7 cellular contexts compared by ENCODE assay signal in genomic region chr6:41073968-41074691, GRCh38. TPM values are rescaled to one million over a fixed set of nuclear protein-coding genes. Genes with fewer than 3 reads are reported as not detected.
DNase-seq lines count a peak whose midpoint lies in the region; ATAC-seq, FAIRE-seq and TF ChIP-seq lines count a peak whose summit lies in the region.
"Had no signal": no experiment of that assay in that cellular context is flagged by ENCODE, and none has a peak within 500 bp of the region (broad histone marks: within the 10 kb centered on the region; RNA-seq: fewer than 3 reads in every experiment).

No MANE protein-coding gene starts in this region.

- no peak for DNase-seq in HEK293T (ENCODE audit: extremely low spot score)
- DNase-seq in T-helper 17 cell: no peak
- DNase-seq in kidney: no peak
- DNase-seq in NCI-H345 (lab: John Stamatoyannopoulos, UW): no peak
- DNase-seq in NCI-H1092 (lab: John Stamatoyannopoulos, UW): no peak
- no peak for DNase-seq in stimulated activated CD4-positive, alpha-beta T cell treated with anti-CD3 and anti-CD28 coated beads, Interleukin-1b, Interleukin-23, amount 100 ng/mL, for 48 hours

- H3K9me3 ChIP-seq in T-helper 17 cell (ENCODE audit: control insufficient read depth, low read length, poor library complexity, severe bottlenecking) (no peaks in the 10 kb centered on the region), kidney (ENCODE audit: control insufficient read depth in 1 of 2, low read length in 2 of 2) (no peaks in the 10 kb centered on the region)

- H3K9ac ChIP-seq in kidney (ENCODE audit: low read length in 2 of 2): peak overlapping the region; percentile 87 to 96

- no peak for ATAC-seq in T-helper 17 cell

- FAIRE-seq in kidney (lab: Jason Lieb, UNC): no peak
- FAIRE-seq: islet of Langerhans had no signal

- H3K36me3 ChIP-seq in kidney (ENCODE audit: control insufficient read depth in 1 of 2, insufficient read depth in 2 of 2, low read length in 2 of 2): peaks cover 2 to 5% of the 10 kb centered on the region in 2 donors

- CTCF ChIA-PET in HEK293T (lab: Yijun Ruan, JAX): interaction anchor here (1.2 kb wide), 1 partner anchor 17 kb away, joined by 3 read pairs; no protein-coding TSS in a partner anchor

- peaks cover 4% of the 10 kb centered on the region for H3K36me3 Mint-ChIP-seq in T-helper 17 cell (ENCODE audit: low read depth)

- peak overlapping the region; percentile 73 to 92 for H3K4me3 ChIP-seq in kidney (ENCODE audit: low read length in 2 of 2)

- H3K27me3 Mint-ChIP-seq in T-helper 17 cell: no peaks in the 10 kb centered on the region

- H3K4me3 Mint-ChIP-seq in T-helper 17 cell: peak overlapping the region; percentile 97

- H3K4me1 ChIP-seq in kidney (ENCODE audit: control insufficient read depth in 1 of 2, insufficient read depth in 1 of 2, low read depth in 1 of 2, low read length in 2 of 2): peaks cover 8 to 9% of the 10 kb centered on the region in 2 donors

- TF ChIP-seq CTCF in kidney (IDR thresholded peaks at IDR 0.05; ENCODE audit: borderline replicate concordance, extremely low read depth, insufficient read depth): no peak

- peaks cover 43% of the 10 kb centered on the region for H3K4me1 Mint-ChIP-seq in T-helper 17 cell

- intact Hi-C loops in kidney (cut with DNase I): no loop called here

- peak overlapping the region; percentile 99 to 100 for H3K27ac ChIP-seq in kidney (ENCODE audit: low read depth in 2 of 2, low read length in 2 of 2)

- POLR2A ChIA-PET in HEK293T (lab: Yijun Ruan, JAX): interaction anchor here (0.9 kb wide), 1 partner anchor 197 kb away, joined by 3 read pairs; no protein-coding TSS in a partner anchor

- peak overlapping the region; percentile 98 for H3K27ac Mint-ChIP-seq in T-helper 17 cell

TF ChIP-seq in HEK293T, 16 proteins besides CTCF, POLR2A, EP300 and RAD21:
- TF ChIP-seq SUZ12 (IDR thresholded peaks at IDR 0.05): no peak
- TF ChIP-seq SP1 (IDR thresholded peaks at IDR 0.05): no peak
- TF ChIP-seq L3MBTL2 (conservative IDR thresholded peaks at IDR 0.05): peak; percentile 74

RNA-seq across cellular contexts. Expression of gene NFYA, which starts 1.4 kb away (rescaled TPM):
- total RNA-seq in T-helper 17 cell (10 to 100 TPM; 28.2 to 31.8 TPM), kidney (22.5 TPM)
- polyA plus RNA-seq in kidney (ENCODE audit: insufficient read depth, low read depth, low replicate concordance): 6.4 TPM

RNA-seq across cellular contexts. Expression of gene OARD1, which starts 2.0 kb away (rescaled TPM):
- total RNA-seq in T-helper 17 cell: 10 to 100 TPM; 28.5 to 29.2 TPM
- total RNA-seq in kidney: 35.9 TPM
- 62.6 TPM for polyA plus RNA-seq in kidney (ENCODE audit: insufficient read depth, low read depth, low replicate concordance)

RNA-seq across cellular contexts. Expression of gene APOBEC2, which starts 21.1 kb away (rescaled TPM):
- total RNA-seq in T-helper 17 cell (not detected), kidney (not detected)
- polyA plus RNA-seq in kidney (ENCODE audit: insufficient read depth, low read depth, low replicate concordance): not detected

RNA-seq across cellular contexts. Expression of gene TSPO2, which starts 31.9 kb away (rescaled TPM):
- total RNA-seq in T-helper 17 cell (not detected), kidney (0.44 TPM)
- polyA plus RNA-seq in kidney (ENCODE audit: insufficient read depth, low read depth, low replicate concordance): 0.88 TPM

RNA-seq across cellular contexts. Expression of gene UNC5CL, which starts 35.1 kb away (rescaled TPM):
- total RNA-seq in T-helper 17 cell (1 to 10 TPM; 4.2 to 4.9 TPM), kidney (53.7 TPM)
- polyA plus RNA-seq in kidney (ENCODE audit: insufficient read depth, low read depth, low replicate concordance): 41.3 TPM
